ENCODE assay signal across 8 cellular contexts in genomic region chr1:1206376-1207253, GRCh38. TPM values are rescaled to one million over a fixed set of nuclear protein-coding genes. Genes with fewer than 3 reads are reported as not detected.
A peak's percentile ranks its signal among the peaks of the same experiment; 100 is the strongest.
DNase-seq lines count a peak whose midpoint lies in the region; ATAC-seq lines count a peak whose summit lies in the region.

TSS of gene TNFRSF18 (minus strand) at chr1:1206592. CDS start at chr1:1206571, 21 bp downstream.

- H3K27me3 ChIP-seq in iPS DF 6.9 (ENCODE audit: control insufficient read depth, insufficient read depth, low read length), result no peaks in the 10 kb centered on the region; the same call in 1 of the 2 replicates

- WGBS in iPS DF 6.9 (ENCODE audit: insufficient coverage, insufficient read length), result no CpG with 5 or more reads among the region's 59 CpGs

- POLR2A ChIA-PET in activated CD8-positive, alpha-beta memory T cell treated with anti-CD3 and anti-CD28 coated beads for 36 hours (lab: Charles Lee), result interaction anchor here (0.6 to 1.6 kb wide), 3 partner anchors 25 to 143 kb away, joined by 3 to 5 read pairs (median 4); partner anchors contain the start of genes C1orf159 and SDF4

- peaks cover 77% of the 10 kb centered on the region for H3K36me3 Mint-ChIP-seq in stimulated activated effector memory CD8-positive, alpha-beta T cell treated with anti-CD3 and anti-CD28 coated beads, Interleukin-12 subunit alpha, Interleukin-12 subunit beta, amount 100 ng/mL, for 72 hours

- CTCF ChIA-PET in activated CD8-positive, alpha-beta memory T cell treated with anti-CD3 and anti-CD28 coated beads for 36 hours (lab: Charles Lee), result interaction anchor here (1.2 to 2.1 kb wide), 3 partner anchors 84 to 173 kb away, joined by 3 to 7 read pairs (median 6); no protein-coding TSS in a partner anchor

- DNase-seq in activated naive CD4-positive, alpha-beta T cell treated with Interleukin-2 at 50 U/mL for 16 hours, result peak; percentile 68
- DNase-seq in activated naive CD4-positive, alpha-beta T cell (lab: John Stamatoyannopoulos, UW), result no peak
- no peak for DNase-seq in iPS DF 6.9 (ENCODE audit: low read depth, low spot score)
- no peak for DNase-seq in stimulated activated effector memory CD8-positive, alpha-beta T cell treated with anti-CD3 and anti-CD28 coated beads, Interleukin-12 subunit alpha, Interleukin-12 subunit beta, amount 100 ng/mL, for 72 hours (ENCODE audit: low spot score in 2 of 2)

- no peaks in the 10 kb centered on the region; the same call in 1 of the 2 replicates for H3K36me3 ChIP-seq in iPS DF 6.9 (ENCODE audit: control insufficient read depth, insufficient read depth, low read length)

- peak; percentile 39 for ATAC-seq in stimulated activated effector memory CD8-positive, alpha-beta T cell treated with anti-CD3 and anti-CD28 coated beads, Interleukin-12 subunit alpha, Interleukin-12 subunit beta, amount 100 ng/mL, for 72 hours
- ATAC-seq in GM21390 (IDR thresholded peaks at IDR 0.05; ENCODE audit: unreplicated experiment), result no peak
- ATAC-seq in GM21381 (IDR thresholded peaks at IDR 0.05; ENCODE audit: unreplicated experiment), result no peak
- no peak for ATAC-seq in HG03175 (IDR thresholded peaks at IDR 0.05; ENCODE audit: unreplicated experiment)

- no peak within 1 kb of the TSS for H3K27ac ChIP-seq in iPS DF 6.9 (ENCODE audit: low read length)

- peak within 1 kb of the TSS; percentile 97 for H3K27ac Mint-ChIP-seq in stimulated activated effector memory CD8-positive, alpha-beta T cell treated with anti-CD3 and anti-CD28 coated beads, Interleukin-12 subunit alpha, Interleukin-12 subunit beta, amount 100 ng/mL, for 72 hours

- no peaks in the 10 kb centered on the region for H3K9me3 ChIP-seq in iPS DF 6.9 (ENCODE audit: control insufficient read depth, insufficient read depth, low read length)

- H3K4me3 Mint-ChIP-seq in stimulated activated effector memory CD8-positive, alpha-beta T cell treated with anti-CD3 and anti-CD28 coated beads, Interleukin-12 subunit alpha, Interleukin-12 subunit beta, amount 100 ng/mL, for 72 hours, result peak within 1 kb of the TSS; percentile 93

- no peaks in the 10 kb centered on the region for H3K9me3 Mint-ChIP-seq in stimulated activated effector memory CD8-positive, alpha-beta T cell treated with anti-CD3 and anti-CD28 coated beads, Interleukin-12 subunit alpha, Interleukin-12 subunit beta, amount 100 ng/mL, for 72 hours

- peaks cover 7% of the 10 kb centered on the region for H3K4me1 ChIP-seq in iPS DF 6.9 (ENCODE audit: control insufficient read depth, insufficient read depth, low read length)

- H3K4me1 Mint-ChIP-seq in stimulated activated effector memory CD8-positive, alpha-beta T cell treated with anti-CD3 and anti-CD28 coated beads, Interleukin-12 subunit alpha, Interleukin-12 subunit beta, amount 100 ng/mL, for 72 hours, result peaks cover 43% of the 10 kb centered on the region

- H3K4me3 ChIP-seq in iPS DF 6.9 (ENCODE audit: low read length), result peak within 1 kb of the TSS; percentile 42

RNA-seq across cellular contexts. Expression of gene TNFRSF18, which starts in this region (rescaled TPM):
- 10 to 100 TPM; 79.2 to 80.8 TPM for total RNA-seq in activated CD8-positive, alpha-beta memory T cell treated with anti-CD3 and anti-CD28 coated beads for 36 hours
